ENCODE assay signal across 8 cellular contexts in genomic region chr9:135864447-135865049, GRCh38. TPM values are rescaled to one million over a fixed set of nuclear protein-coding genes. Genes with fewer than 3 reads are reported as not detected.
DNase-seq lines count a peak whose midpoint lies in the region; ATAC-seq and TF ChIP-seq lines count a peak whose summit lies in the region.

No MANE protein-coding gene starts in this region.

- H3K4me1 Mint-ChIP-seq in endothelial cell (ENCODE audit: unreplicated experiment), result no peaks in the 10 kb centered on the region

- no peaks in the 10 kb centered on the region for H3K9me3 ChIP-seq in mucosa of descending colon

- no peaks in the 10 kb centered on the region for H3K4me1 ChIP-seq in mucosa of descending colon (ENCODE audit: low read depth)

- H3K27me3 Mint-ChIP-seq in endothelial cell (ENCODE audit: unreplicated experiment), result peaks cover 6% of the 10 kb centered on the region

- H3K27ac Mint-ChIP-seq in endothelial cell (ENCODE audit: unreplicated experiment), result no peak overlapping the region

- peak; percentile 67 for DNase-seq in NCI-H2196 (lab: John Stamatoyannopoulos, UW; ENCODE audit: unreplicated experiment)
- no peak for DNase-seq in NCI-H2196 treated with DMSO at 0.1 percent for 48 hours (lab: John Stamatoyannopoulos, UW; ENCODE audit: unreplicated experiment)
- peak; percentile 42 for DNase-seq in NCI-H345 (lab: John Stamatoyannopoulos, UW)
- peak; percentile 15 to 54 for DNase-seq in activated CD8-positive, alpha-beta memory T cell treated with anti-CD3 and anti-CD28 coated beads for 1 hour (ENCODE audit: extremely low read depth in 1 of 2, low read depth in 1 of 2)
- peak; percentile 77 for DNase-seq in endothelial cell (ENCODE audit: low spot score)
- peak in 2 of 3 donors; percentile 74 to 82 for DNase-seq in mucosa of descending colon
- peak; percentile 57 for DNase-seq in stimulated activated CD8-positive, alpha-beta memory T cell treated with anti-CD3 and anti-CD28 coated beads, Interleukin-7, amount 100 ng/mL, for 24 hours (ENCODE audit: low read depth)

- H3K4me3 ChIP-seq in mucosa of descending colon, result no peak overlapping the region

- H3K4me3 Mint-ChIP-seq in endothelial cell (ENCODE audit: unreplicated experiment), result no peak overlapping the region

- H3K9me3 Mint-ChIP-seq in endothelial cell (ENCODE audit: unreplicated experiment), result no peaks in the 10 kb centered on the region

- intact Hi-C loops in mucosa of descending colon (cut with DNase I, micrococcal nuclease), result loop anchor here in 1 of 2 donors (10.0 kb wide), 1 partner anchor 260 kb away; no protein-coding TSS in a partner anchor

- ATAC-seq in mucosa of descending colon (peak; percentile 60), GM21825 (IDR thresholded peaks at IDR 0.05; ENCODE audit: unreplicated experiment) (no peak)

- peaks cover 13% of the 10 kb centered on the region for H3K36me3 Mint-ChIP-seq in endothelial cell (ENCODE audit: low read depth, unreplicated experiment)

- H3K36me3 ChIP-seq in mucosa of descending colon (ENCODE audit: low read depth), result no peaks in the 10 kb centered on the region

- peak; percentile 92 for TF ChIP-seq CTCF in endothelial cell (IDR thresholded peaks at IDR 0.05; ENCODE audit: unreplicated experiment)
- TF ChIP-seq CTCF in mucosa of descending colon (IDR thresholded peaks at IDR 0.05), result peak; percentile 81

RNA-seq across cellular contexts. Expression of gene CAMSAP1, which starts 42.8 kb away (rescaled TPM):
- 44.7 TPM for total RNA-seq in endothelial cell (ENCODE audit: unreplicated experiment)
- total RNA-seq in mucosa of descending colon, result 10 to 100 TPM; 11.5 to 37.8 (median 14.3) TPM
